Comparison of ENCODE assay signal across 19 cellular contexts in the genomic region with DNA sequence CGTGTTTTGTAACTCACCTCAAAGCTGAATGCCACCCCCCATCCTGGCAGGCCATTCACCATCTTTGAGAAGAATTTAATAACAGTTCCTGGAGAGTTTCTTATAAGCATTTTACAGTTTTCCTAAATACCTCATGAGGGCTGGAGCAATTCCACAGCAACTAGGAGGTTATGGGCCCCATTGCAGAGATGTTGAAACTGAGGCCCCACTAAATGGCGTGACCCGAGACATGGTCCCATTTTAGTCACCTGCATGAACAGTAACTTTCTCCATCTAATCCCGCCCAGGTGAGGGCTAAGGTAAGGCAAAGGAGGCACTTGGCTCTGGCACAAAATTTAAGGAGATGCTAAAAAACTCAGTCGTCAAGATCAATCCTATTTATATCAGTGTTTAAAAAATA.
DNase-seq lines count a peak whose midpoint lies in the region; ATAC-seq, FAIRE-seq and TF ChIP-seq lines count a peak whose summit lies in the region.
"Had no signal": no experiment of that assay in that cellular context is flagged by ENCODE, and none has a peak within 500 bp of the region (broad histone marks: within the 10 kb centered on the region; RNA-seq: fewer than 3 reads in every experiment).

No MANE protein-coding gene starts in this region.

- POLR2A ChIA-PET in K562 (lab: Yijun Ruan, JAX) = interaction anchor here (0.6 kb wide), 1 partner anchor 61 kb away, joined by 3 read pairs; no protein-coding TSS in a partner anchor

- CTCF ChIA-PET in K562 (lab: Yijun Ruan, JAX; ENCODE audit: low intra/inter-chr PET ratio) = no interaction called here

- H2AFZ ChIP-seq in K562 (ENCODE audit: low read depth, low read length) = no peak overlapping the region

- TF ChIP-seq POLR2A in K562 (conservative IDR thresholded peaks at IDR 0.05) = no peak

- 69% methylated on average over 5 of the region's 5 CpGs for WGBS in right cardiac atrium
- 79% methylated on average over 5 of the region's 5 CpGs for WGBS in K562 (ENCODE audit: insufficient coverage, low coverage, missing lambda C conversion rate)
- 59 to 71% (median 62%) methylated on average over 5 of the region's 5 CpGs for WGBS in psoas muscle, 3 donors

- H3K27me3 ChIP-seq in right cardiac atrium (ENCODE audit: control insufficient read depth, insufficient read depth) (no peaks in the 10 kb centered on the region), K562 (ENCODE audit: control insufficient read depth in 2 of 2, insufficient read depth in 2 of 2, low read length in 2 of 2) (no peaks in the 10 kb centered on the region), psoas muscle (ENCODE audit: insufficient read depth in 3 of 3, low read length in 2 of 3) (no peaks in the 10 kb centered on the region), WERI-Rb-1 (ENCODE audit: insufficient read depth, low read depth, severe bottlenecking) (no peaks in the 10 kb centered on the region)

- intact Hi-C loops in right cardiac atrium (cut with DNase I) = no loop called here
- intact Hi-C loops in left cardiac atrium (cut with DNase I) = loop anchor here in 1 of 2 donors (5.0 kb wide), 1 partner anchor 75 kb away; a partner anchor contains a TSS
- intact Hi-C loops in K562 (cut with micrococcal nuclease) = loop anchor here (10.0 kb wide), 1 partner anchor 353 kb away; no protein-coding TSS in a partner anchor
- intact Hi-C loops in psoas muscle (cut with DNase I) = loop anchor here in 1 of 2 donors (2.0 kb wide), 1 partner anchor 75 kb away; no protein-coding TSS in a partner anchor

- H3K79me2 ChIP-seq in K562 (ENCODE audit: control insufficient read depth, insufficient read depth, low read length) = peaks cover 97% of the 10 kb centered on the region

- no peak for FAIRE-seq in K562 (lab: Jason Lieb, UNC)
- FAIRE-seq: D721Med had no signal

- ATAC-seq in right cardiac atrium (no peak), left cardiac atrium (no peak), K562 (no peak), psoas muscle (no peak), omental fat pad (ENCODE audit: low FRiP score) (no peak)
- ATAC-seq: PC-3 had no signal

- DNase-seq in right cardiac atrium (no peak), left cardiac atrium (no peak), K562 (ENCODE audit: extremely low read depth in 1 of 4, low spot score in 3 of 4) (no peak), psoas muscle (no peak), omental fat pad (ENCODE audit: low spot score) (no peak), NOMO-1 treated with dmso at 0.1 percent for 144 hours (lab: John Stamatoyannopoulos, UW; ENCODE audit: unreplicated experiment) (no peak), WERI-Rb-1 (no peak)
- DNase-seq: C1 segment of cervical spinal cord; CD8-positive, alpha-beta memory T cell; DMS79; GOT3; KG1; NCI-H1417 treated with DMSO at 0.1 percent for 48 hours; NCI-H1930; NCI-H345; NCI-H524 treated with DMSO at 0.1 percent for 48 hours; PC-3; RPMI8226 had no signal

- H3K9me1 ChIP-seq in K562 (ENCODE audit: control insufficient read depth, insufficient read depth, low read length) = no peaks in the 10 kb centered on the region

- H3K4me2 ChIP-seq in K562 (ENCODE audit: insufficient read depth, low read length) = no peak overlapping the region

- H3K9me3 ChIP-seq in right cardiac atrium (ENCODE audit: control insufficient read depth, low read length) (no peaks in the 10 kb centered on the region), K562 (replicated peaks; ENCODE audit: control insufficient read depth, insufficient read depth, low read depth, low read length) (no peaks in the 10 kb centered on the region), psoas muscle (no peaks in the 10 kb centered on the region), WERI-Rb-1 (ENCODE audit: severe bottlenecking) (no peaks in the 10 kb centered on the region)

- peaks cover 27% of the 10 kb centered on the region; the same call in 1 of the 2 replicates for H4K20me1 ChIP-seq in K562 (replicated peaks; ENCODE audit: control insufficient read depth, insufficient read depth, low read length)

- no peak overlapping the region for H3K9ac ChIP-seq in K562 (ENCODE audit: insufficient read depth in 1 of 2, low read depth in 2 of 2, low read length in 2 of 2)

- H3K27ac ChIP-seq in right cardiac atrium (ENCODE audit: low read length) (peak overlapping the region; percentile 82), K562 (ENCODE audit: extremely low read depth, low read depth, low read length) (peak overlapping the region; percentile 10; the same call in 1 of the 3 replicates), psoas muscle (peak overlapping the region; percentile 99), WERI-Rb-1 (no peak overlapping the region)

- H3K4me1 ChIP-seq in right cardiac atrium (ENCODE audit: control insufficient read depth, insufficient read depth, low read length) (peaks cover 24% of the 10 kb centered on the region), K562 (replicated peaks in 1 of 2; ENCODE audit: control insufficient read depth in 2 of 2, insufficient read depth in 2 of 2, low read length in 2 of 2) (peaks cover 58 to 79% of the 10 kb centered on the region in 2 experiments), psoas muscle (peaks cover 89% of the 10 kb centered on the region)

- TF ChIP-seq RAD21 in K562 (CRISPR knock-in tag; conservative IDR thresholded peaks at IDR 0.05 in 1 of 2, IDR thresholded peaks at IDR 0.05 in 1 of 2) = no peak

- in situ Hi-C loops in K562 (cut with MboI) = no loop called here

- H3K36me3 ChIP-seq in K562 (ENCODE audit: control insufficient read depth, insufficient read depth, low read length) = peaks cover 9% of the 10 kb centered on the region; the same call in 1 of the 3 replicates
- no peaks in the 10 kb centered on the region for H3K36me3 ChIP-seq in psoas muscle (ENCODE audit: insufficient read depth in 1 of 2, low read depth in 1 of 2)
- no peaks in the 10 kb centered on the region for H3K36me3 ChIP-seq in WERI-Rb-1

- no TSS peak for BruUV-seq in K562 (replicated peaks; lab: Mats Ljungman, UMichigan)

- TF ChIP-seq EP300 in K562 (IDR thresholded peaks at IDR 0.05; ENCODE audit: low read length) = no peak

- H3K4me3 ChIP-seq in right cardiac atrium (ENCODE audit: low read length) (no peak overlapping the region), K562 (no peak overlapping the region), psoas muscle (no peak overlapping the region), WERI-Rb-1 (ENCODE audit: low read depth, low read length) (no peak overlapping the region)

- no peak for TF ChIP-seq CTCF in K562 (IDR thresholded peaks at IDR 0.05 in 2 of 3, conservative IDR thresholded peaks at IDR 0.05 in 1 of 3; ENCODE audit: insufficient read depth in 2 of 3, low read depth in 1 of 3, low read length in 3 of 3)
- no peak for TF ChIP-seq CTCF in psoas muscle (IDR thresholded peaks at IDR 0.05)
- no peak for TF ChIP-seq CTCF in omental fat pad (IDR thresholded peaks at IDR 0.05)
- TF ChIP-seq CTCF in WERI-Rb-1 (IDR thresholded peaks at IDR 0.05; ENCODE audit: low read depth, low read length) = no peak

TF ChIP-seq in K562, 482 proteins besides CTCF, POLR2A, EP300 and RAD21:
- TF ChIP-seq, protein P1, sequence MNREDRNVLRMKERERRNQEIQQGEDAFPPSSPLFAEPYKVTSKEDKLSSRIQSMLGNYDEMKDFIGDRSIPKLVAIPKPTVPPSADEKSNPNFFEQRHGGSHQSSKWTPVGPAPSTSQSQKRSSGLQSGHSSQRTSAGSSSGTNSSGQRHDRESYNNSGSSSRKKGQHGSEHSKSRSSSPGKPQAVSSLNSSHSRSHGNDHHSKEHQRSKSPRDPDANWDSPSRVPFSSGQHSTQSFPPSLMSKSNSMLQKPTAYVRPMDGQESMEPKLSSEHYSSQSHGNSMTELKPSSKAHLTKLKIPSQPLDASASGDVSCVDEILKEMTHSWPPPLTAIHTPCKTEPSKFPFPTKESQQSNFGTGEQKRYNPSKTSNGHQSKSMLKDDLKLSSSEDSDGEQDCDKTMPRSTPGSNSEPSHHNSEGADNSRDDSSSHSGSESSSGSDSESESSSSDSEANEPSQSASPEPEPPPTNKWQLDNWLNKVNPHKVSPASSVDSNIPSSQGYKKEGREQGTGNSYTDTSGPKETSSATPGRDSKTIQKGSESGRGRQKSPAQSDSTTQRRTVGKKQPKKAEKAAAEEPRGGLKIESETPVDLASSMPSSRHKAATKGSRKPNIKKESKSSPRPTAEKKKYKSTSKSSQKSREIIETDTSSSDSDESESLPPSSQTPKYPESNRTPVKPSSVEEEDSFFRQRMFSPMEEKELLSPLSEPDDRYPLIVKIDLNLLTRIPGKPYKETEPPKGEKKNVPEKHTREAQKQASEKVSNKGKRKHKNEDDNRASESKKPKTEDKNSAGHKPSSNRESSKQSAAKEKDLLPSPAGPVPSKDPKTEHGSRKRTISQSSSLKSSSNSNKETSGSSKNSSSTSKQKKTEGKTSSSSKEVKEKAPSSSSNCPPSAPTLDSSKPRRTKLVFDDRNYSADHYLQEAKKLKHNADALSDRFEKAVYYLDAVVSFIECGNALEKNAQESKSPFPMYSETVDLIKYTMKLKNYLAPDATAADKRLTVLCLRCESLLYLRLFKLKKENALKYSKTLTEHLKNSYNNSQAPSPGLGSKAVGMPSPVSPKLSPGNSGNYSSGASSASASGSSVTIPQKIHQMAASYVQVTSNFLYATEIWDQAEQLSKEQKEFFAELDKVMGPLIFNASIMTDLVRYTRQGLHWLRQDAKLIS (CRISPR knock-in tag; IDR thresholded peaks at IDR 0.05) = no peak
- TF ChIP-seq RBM25 (IDR thresholded peaks at IDR 0.05; ENCODE audit: low read depth, low read length, severe bottlenecking) (peak; percentile 97), BCOR (IDR thresholded peaks at IDR 0.05) (peak; percentile 54; the same call in 1 of the 2 replicates)
